Comparison of ENCODE assay signal across 9 cellular contexts in the genomic region with DNA sequence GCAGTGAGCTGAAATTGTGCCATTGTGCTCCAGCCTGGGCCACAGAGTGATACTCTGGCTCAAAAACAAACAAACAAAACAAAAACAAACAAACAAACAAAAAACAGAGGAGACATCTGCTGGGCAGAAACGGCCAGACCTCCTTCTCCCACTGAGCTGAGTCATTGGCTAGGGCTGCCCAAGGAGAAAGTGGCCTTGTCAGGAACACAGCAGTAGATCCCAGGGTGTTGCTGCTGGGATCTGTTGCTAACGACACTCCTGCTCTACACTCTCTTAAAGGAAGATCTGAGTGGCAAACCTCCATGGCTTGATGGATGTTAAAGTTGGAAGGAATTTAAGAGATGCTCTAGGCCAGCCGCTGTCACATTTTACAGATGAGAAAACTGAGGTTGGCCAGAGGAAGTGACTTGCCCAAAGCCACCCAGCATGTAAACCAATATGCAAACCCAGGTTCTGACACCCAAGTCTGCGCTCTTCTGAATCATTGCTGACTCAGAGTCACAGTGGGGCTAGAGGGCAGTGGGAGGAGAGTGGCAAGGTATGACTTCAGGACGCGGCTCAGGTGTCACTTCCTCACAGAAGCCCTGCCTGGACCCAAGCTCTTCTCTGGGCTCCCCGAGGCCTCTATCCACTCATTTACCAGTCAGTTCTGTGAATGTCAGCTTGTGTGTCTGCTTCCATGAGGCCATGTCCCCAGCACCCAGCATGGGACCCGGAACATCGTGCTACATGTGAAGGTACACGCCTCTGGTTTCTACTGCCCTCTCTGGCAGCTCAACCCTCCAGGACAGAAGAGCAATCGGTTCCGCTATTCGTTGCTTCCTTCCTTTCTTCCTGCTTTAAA. TPM values are rescaled to one million over a fixed set of nuclear protein-coding genes. Genes with fewer than 3 reads are reported as not detected.
DNase-seq lines count a peak whose midpoint lies in the region; ATAC-seq, FAIRE-seq and TF ChIP-seq lines count a peak whose summit lies in the region.
"Had no signal": no experiment of that assay in that cellular context is flagged by ENCODE, and none has a peak within 500 bp of the region (broad histone marks: within the 10 kb centered on the region; RNA-seq: fewer than 3 reads in every experiment).

No MANE protein-coding gene starts in this region.

- no peaks in the 10 kb centered on the region for H3K36me3 ChIP-seq in OCI-LY1 (ENCODE audit: insufficient read depth, low read length)
- H3K36me3 ChIP-seq in GM12878 (ENCODE audit: control insufficient read depth in 2 of 2, insufficient read depth in 2 of 2, low read length in 1 of 2): no peaks in the 10 kb centered on the region
- H3K36me3 ChIP-seq in esophagus squamous epithelium: no peaks in the 10 kb centered on the region

- no peak for TF ChIP-seq RAD21 in GM12878 (IDR thresholded peaks at IDR 0.05; ENCODE audit: insufficient read depth, low read depth, low read length)

- H3K9ac ChIP-seq in OCI-LY1 (ENCODE audit: low read length): no peak overlapping the region
- H3K9ac ChIP-seq in GM12878 (ENCODE audit: control insufficient read depth, insufficient read depth, low read length): no peak overlapping the region

- H4K20me1 ChIP-seq in OCI-LY1 (ENCODE audit: insufficient read depth, low read length): no peaks in the 10 kb centered on the region
- no peaks in the 10 kb centered on the region for H4K20me1 ChIP-seq in GM12878 (ENCODE audit: control insufficient read depth, insufficient read depth)

- H2AFZ ChIP-seq in OCI-LY1 (ENCODE audit: low read length) (no peak overlapping the region), GM12878 (ENCODE audit: control insufficient read depth, low read depth, low read length) (peak overlapping the region; percentile 83)

- BruUV-seq in GM12878 (replicated peaks; lab: Mats Ljungman, UMichigan): no TSS peak

- 1% methylated on average over 13 of the region's 13 CpGs for WGBS in GM12878 (ENCODE audit: insufficient coverage, insufficient replicate concordance, low lambda C conversion rate, missing lambda C conversion rate)
- WGBS in esophagus squamous epithelium, 2 donors: 47 to 71% methylated on average over 10 to 13 of the region's 13 CpGs

- no peaks in the 10 kb centered on the region for H3F3A ChIP-seq in OCI-LY1 (ENCODE audit: insufficient read depth, low read length)

- H3K4me1 ChIP-seq in OCI-LY1 (ENCODE audit: insufficient read depth, low read length, severe bottlenecking) (peaks cover 13% of the 10 kb centered on the region), GM12878 (ENCODE audit: control insufficient read depth, insufficient read depth, low read length) (peaks cover 29% of the 10 kb centered on the region), esophagus squamous epithelium (peaks cover 0 to 4% (median 0%) of the 10 kb centered on the region in 3 donors)

- H3K4me3 ChIP-seq in OCI-LY1 (ENCODE audit: low read depth, low read length, poor library complexity, severe bottlenecking) (no peak overlapping the region), GM12878 (no peak overlapping the region; the same call in 1 of the 2 replicates), esophagus squamous epithelium (no peak overlapping the region)

- peak; percentile 92 for ATAC-seq in GM18520 (IDR thresholded peaks at IDR 0.05; ENCODE audit: unreplicated experiment)
- ATAC-seq in HG02610 (IDR thresholded peaks at IDR 0.05; ENCODE audit: unreplicated experiment): peak; percentile 94
- peak; percentile 96 for ATAC-seq in GM12878
- no peak for ATAC-seq in omental fat pad (ENCODE audit: low FRiP score)

- intact Hi-C loops in GM12878 (cut with micrococcal nuclease; ENCODE audit: unreplicated experiment) (no loop called here), esophagus squamous epithelium (cut with DNase I) (loop anchor here (10.0 kb wide), 1 partner anchor 262 kb away; no protein-coding TSS in a partner anchor)

- DNase-seq in GM12878 (ENCODE audit: low read depth, low spot score) (peak; percentile 82), esophagus squamous epithelium (lab: John Stamatoyannopoulos, UW) (no peak), NCI-H774 (lab: John Stamatoyannopoulos, UW) (no peak), omental fat pad (ENCODE audit: low spot score) (no peak), NCI-H2107 treated with DMSO at 0.1 percent for 48 hours (lab: John Stamatoyannopoulos, UW; ENCODE audit: unreplicated experiment) (no peak)

- peak; percentile 94 for FAIRE-seq in GM12878 (lab: Jason Lieb, UNC)
- FAIRE-seq: islet of Langerhans had no signal

- H3K79me2 ChIP-seq in OCI-LY1 (ENCODE audit: insufficient read depth, low read length) (no peaks in the 10 kb centered on the region), GM12878 (ENCODE audit: control insufficient read depth, insufficient read depth, low read length) (no peaks in the 10 kb centered on the region)

- no peak for TF ChIP-seq EP300 in GM12878 (IDR thresholded peaks at IDR 0.05; ENCODE audit: borderline replicate concordance in 1 of 2, control insufficient read depth in 1 of 2, low read depth in 2 of 2, low read length in 2 of 2)

- peak; percentile 70 for TF ChIP-seq POLR2A in GM12878 (IDR thresholded peaks at IDR 0.05; ENCODE audit: low read depth, low read length)
- TF ChIP-seq POLR2A in esophagus squamous epithelium (IDR thresholded peaks at IDR 0.05): no peak

- in situ Hi-C loops in GM12878 (cut with MboI): no loop called here

- H3K27ac ChIP-seq in OCI-LY1 (ENCODE audit: low read depth, low read length, poor library complexity, severe bottlenecking) (no peak overlapping the region), GM12878 (ENCODE audit: control insufficient read depth, insufficient read depth) (peak overlapping the region; percentile 40), esophagus squamous epithelium (no peak overlapping the region)

- RAD21 ChIA-PET in GM12878 (lab: Charles Lee; ENCODE audit: unreplicated experiment): interaction anchor here (0.9 to 5.3 kb wide), 4 partner anchors 9 to 92 kb away, joined by 3 to 34 read pairs (median 4); partner anchors contain the start of gene GDPD5

- H3K27me3 ChIP-seq in OCI-LY1 (ENCODE audit: insufficient read depth, low read length) (0 out of 2 replicates have a peak, but pooled peaks cover 2% of the 10 kb centered on the region), GM12878 (replicated peaks in 1 of 2; ENCODE audit: control insufficient read depth in 2 of 2, insufficient read depth in 2 of 2, low read length in 1 of 2) (no peaks in the 10 kb centered on the region; a peak in 1 of 4 replicates), esophagus squamous epithelium (peaks cover 0 to 6% (median 0%) of the 10 kb centered on the region in 4 donors)

- H3K9me2 ChIP-seq in OCI-LY1 (ENCODE audit: low read depth, low read length): no peaks in the 10 kb centered on the region

- CTCF ChIA-PET in GM12878 (lab: Yijun Ruan, JAX): interaction anchor here (0.6 to 8.8 kb wide), 10 partner anchors 10 to 149 kb away, joined by 3 to 81 read pairs (median 4); no protein-coding TSS in a partner anchor

- SMC1A ChIA-PET in GM12878 (lab: Charles Lee; ENCODE audit: uncharacterized antibody, unreplicated experiment): interaction anchor here (0.6 to 1.5 kb wide), 5 partner anchors 10 to 130 kb away, joined by 3 read pairs; no protein-coding TSS in a partner anchor

- TF ChIP-seq CTCF in OCI-LY1 (IDR thresholded peaks at IDR 0.05; ENCODE audit: low read length) (peak; percentile 9; the same call in 1 of the 2 replicates), GM12878 (IDR thresholded peaks at IDR 0.05 in 2 of 3, conservative IDR thresholded peaks at IDR 0.05 in 1 of 3; ENCODE audit: control insufficient read depth in 2 of 3, extremely low read depth in 1 of 3, insufficient read depth in 1 of 3, low read depth in 3 of 3, low read length in 3 of 3) (peak in 2 of 3 experiments; percentile 15 to 20; a peak in 1 of 6 replicates), esophagus squamous epithelium (IDR thresholded peaks at IDR 0.05) (no peak), omental fat pad (IDR thresholded peaks at IDR 0.05) (no peak)

- H3K9me3 ChIP-seq in OCI-LY1 (ENCODE audit: low read length) (no peaks in the 10 kb centered on the region), GM12878 (replicated peaks; ENCODE audit: control insufficient read depth, insufficient read depth, low read length) (no peaks in the 10 kb centered on the region), esophagus squamous epithelium (no peaks in the 10 kb centered on the region)

- H3K4me2 ChIP-seq in OCI-LY1 (ENCODE audit: low read length): peak overlapping the region; percentile 19; the same call in 1 of the 2 replicates
- peak overlapping the region; percentile 82 for H3K4me2 ChIP-seq in GM12878 (ENCODE audit: control insufficient read depth, insufficient read depth)

- POLR2A ChIA-PET in GM12878 (lab: Charles Lee): interaction anchor here (0.6 to 1.6 kb wide), 5 partner anchors 25 to 788 kb away, joined by 3 to 7 read pairs (median 3); partner anchors contain the start of gene SERPINH1

RNA-seq across cellular contexts. Expression of gene GDPD5, which starts 11.3 kb away (rescaled TPM):
- 50.1 and 57.7 TPM in 2 replicates for total RNA-seq in GM12878 (2013; cell fraction: nucleolus; rRNA removed)
- total RNA-seq in GM12878 (2014; rRNA removed): 12.3 and 13.7 TPM in 2 replicates
- total RNA-seq in GM12878 (2014; rRNA removed; fragmentation: Illumina TruSeq; extraction: Trizol): 6.2 and 6.3 TPM in 2 replicates
- 22.9 and 30.0 TPM in 2 replicates for total RNA-seq in GM12878 (2021)
- polyA plus RNA-seq in GM12878 (2011; ENCODE audit: low read depth): 3.3 TPM
- 3.5 and 8.0 TPM in 2 replicates for polyA plus RNA-seq in GM12878 (2011; rRNA removed)
- 6.5 and 7.7 TPM in 2 replicates for polyA plus RNA-seq in GM12878 (2011; cell fraction: cytosol; rRNA removed)
- 76.3 and 76.9 TPM in 2 replicates for polyA plus RNA-seq in GM12878 (2011; cell fraction: nucleus; rRNA removed)
- 8.5 and 11.5 TPM in 2 replicates for polyA plus RNA-seq in GM12878 (2012)
- polyA plus RNA-seq in GM12878 (2014; fragmentation: Illumina TruSeq; extraction: Trizol): 2.5 and 7.3 TPM in 2 replicates
- under 1 TPM; 0.10 to 0.80 TPM for polyA plus RNA-seq in GM12878 (2014; fragmentation: Nextera tagmentation; extraction: Ambion mirVana)
- 20.2 and 21.9 TPM in 2 replicates for polyA plus RNA-seq in GM12878 (2014; rRNA removed)
- 1 to 10 TPM; 1.9 to 4.2 TPM for polyA plus RNA-seq in GM12878 (2016; fragmentation: Nextera tagmentation; extraction: Ambion mirVana)
- 6.4 and 13.3 TPM in 2 replicates for polyA minus RNA-seq in GM12878 (2011; rRNA and poly(A)+ RNA removed)
- polyA minus RNA-seq in GM12878 (2011; cell fraction: cytosol; rRNA and poly(A)+ RNA removed): 5.7 and 9.9 TPM in 2 replicates
- 12.2 and 21.5 TPM in 2 replicates for polyA minus RNA-seq in GM12878 (2011; cell fraction: nucleus; rRNA and poly(A)+ RNA removed)
- total RNA-seq in esophagus squamous epithelium: 1 to 10 TPM in 3 of 4 donors, under 1 TPM in 1; 0.57 to 2.3 (median 1.6) TPM
- total RNA-seq in omental fat pad: 10 to 100 TPM; 23.6 to 34.7 (median 31.7) TPM

RNA-seq across cellular contexts. Expression of gene SERPINH1, which starts 25.0 kb away (rescaled TPM):
- 69.8 and 79.0 TPM in 2 replicates for total RNA-seq in GM12878 (2013; cell fraction: nucleolus; rRNA removed)
- total RNA-seq in GM12878 (2014; rRNA removed) (11.5 and 13.6 TPM in 2 replicates), GM12878 (2014; rRNA removed; fragmentation: Illumina TruSeq; extraction: Trizol) (8.0 and 9.5 TPM in 2 replicates), GM12878 (2021) (17.9 and 18.8 TPM in 2 replicates), esophagus squamous epithelium (10 to 100 TPM; 41.4 to 70.1 (median 46.5) TPM), omental fat pad (100 to 1,000 TPM; 307 to 804 (median 482) TPM)
- 4.7 TPM for polyA plus RNA-seq in GM12878 (2011; ENCODE audit: low read depth)
- polyA plus RNA-seq in GM12878 (2011; rRNA removed) (8.1 and 19.8 TPM in 2 replicates), GM12878 (2014; fragmentation: Illumina TruSeq; extraction: Trizol) (9.3 and 11.7 TPM in 2 replicates), GM12878 (2014; fragmentation: Nextera tagmentation; extraction: Ambion mirVana) (1 to 10 TPM in 1 of 2 experiments, under 1 TPM in 1; 0.34 to 1.4 TPM), GM12878 (2014; rRNA removed) (15.2 and 17.2 TPM in 2 replicates), GM12878 (2016; fragmentation: Nextera tagmentation; extraction: Ambion mirVana) (10 to 100 TPM; 13.8 to 18.8 TPM)
- polyA plus RNA-seq in GM12878 (2011; cell fraction: cytosol; rRNA removed): 19.2 and 26.8 TPM in 2 replicates
- polyA plus RNA-seq in GM12878 (2011; cell fraction: nucleus; rRNA removed): 35.5 and 37.6 TPM in 2 replicates
- 14.7 and 24.2 TPM in 2 replicates for polyA plus RNA-seq in GM12878 (2012)
- polyA minus RNA-seq in GM12878 (2011; rRNA and poly(A)+ RNA removed): 14.8 and 16.9 TPM in 2 replicates
- 11.5 and 13.1 TPM in 2 replicates for polyA minus RNA-seq in GM12878 (2011; cell fraction: cytosol; rRNA and poly(A)+ RNA removed)
- polyA minus RNA-seq in GM12878 (2011; cell fraction: nucleus; rRNA and poly(A)+ RNA removed): 11.2 and 18.3 TPM in 2 replicates

Comparison
In these comparisons a context has a peak if more than half of its experiments do, and no peak if none do; other contexts are left out.
1. CTCF ChIP-seq: peak in OCI-LY1 (single experiment) and GM12878 (2 of 3); none in esophagus squamous epithelium (0 of 6) and omental fat pad (0 of 3).